In genomic region chr11:83249972-83250593, GRCh38 we compare ENCODE assay signal across 8 cellular contexts. TPM values are rescaled to one million over a fixed set of nuclear protein-coding genes. Genes with fewer than 3 reads are reported as not detected.
A peak's percentile ranks its signal among the peaks of the same experiment; 100 is the strongest.
DNase-seq lines count a peak whose midpoint lies in the region; ATAC-seq and TF ChIP-seq lines count a peak whose summit lies in the region.

No MANE protein-coding gene starts in this region.

- H3K4me1 ChIP-seq in testis (no peaks in the 10 kb centered on the region), aorta (ENCODE audit: control insufficient read depth in 1 of 2, insufficient read depth in 2 of 2, low read length in 2 of 2) (peaks cover 0 to 3% of the 10 kb centered on the region in 2 donors)

- TF ChIP-seq CTCF in AG09309 (IDR thresholded peaks at IDR 0.05; ENCODE audit: control insufficient read depth, insufficient read depth, low read depth, low read length, missing control alignments) (peak; percentile 63), HFF-Myc (IDR thresholded peaks at IDR 0.05; ENCODE audit: low read depth, low read length, missing control alignments) (peak; percentile 62), astrocyte of the cerebellum (IDR thresholded peaks at IDR 0.05; ENCODE audit: low read depth, low read length, missing control alignments) (peak; percentile 71), testis (IDR thresholded peaks at IDR 0.05) (peak; percentile 39 to 54 (median 48))

- no peak overlapping the region for H3K27ac ChIP-seq in testis
- no peak overlapping the region for H3K27ac ChIP-seq in aorta (ENCODE audit: low read depth in 1 of 2, low read length in 2 of 2)

- H3K9me3 ChIP-seq in testis = no peaks in the 10 kb centered on the region
- H3K9me3 ChIP-seq in aorta (ENCODE audit: control insufficient read depth, low read length) = no peaks in the 10 kb centered on the region

- no peaks in the 10 kb centered on the region for H3K36me3 ChIP-seq in testis (ENCODE audit: low read depth, missing control alignments)
- H3K36me3 ChIP-seq in aorta (ENCODE audit: control insufficient read depth in 1 of 2, insufficient read depth in 2 of 2, low read length in 1 of 2) = peaks cover 0 to 2% of the 10 kb centered on the region in 2 donors

- WGBS in testis, 2 donors = 27% methylated on average over 4 of the region's 4 CpGs
- 2% methylated on average over 4 of the region's 4 CpGs for WGBS in aorta, 2 donors

- no peak for ATAC-seq in aorta (ENCODE audit: low FRiP score)

- in situ Hi-C loops in astrocyte of the cerebellum (cut with HindIII; ENCODE audit: low sequenced_read_pairs) = no loop called here

- intact Hi-C loops in testis (cut with DNase I; ENCODE audit: low total_unique reads) (no loop called here), aorta (cut with DNase I) (loop anchor here (5.0 kb wide), 2 partner anchors 348 to 353 kb away; partner anchors contain the start of genes DDIAS (in 1 of the 2) and PRCP (in 1 of the 2))

- no peak overlapping the region for H3K4me3 ChIP-seq in AG09309 (ENCODE audit: control insufficient read depth, low read depth, low read length)
- no peak overlapping the region for H3K4me3 ChIP-seq in HFF-Myc (replicated peaks; ENCODE audit: low read depth, low read length)
- no peak overlapping the region for H3K4me3 ChIP-seq in astrocyte of the cerebellum (ENCODE audit: low read depth, low read length)
- H3K4me3 ChIP-seq in testis = no peak overlapping the region
- H3K4me3 ChIP-seq in aorta (ENCODE audit: low read length in 2 of 2) = no peak overlapping the region

- TF ChIP-seq POLR2A in testis (IDR thresholded peaks at IDR 0.05) = no peak

- DNase-seq in AG09309 (ENCODE audit: low read depth) (no peak), GM03348 (ENCODE audit: low spot score) (peak; percentile 63), HFF-Myc (ENCODE audit: extremely low read depth, low read depth) (peak; percentile 16), NCI-H1105 treated with DMSO at 0.1 percent for 48 hours (lab: John Stamatoyannopoulos, UW) (peak; percentile 49), astrocyte of the cerebellum (ENCODE audit: low read depth) (peak; percentile 22), iPS-NIHi11 (ENCODE audit: low spot score) (peak; percentile 28), testis (peak; percentile 23), aorta (no peak)

- H3K27me3 ChIP-seq in testis (no peaks in the 10 kb centered on the region), aorta (ENCODE audit: control insufficient read depth in 1 of 2, insufficient read depth in 2 of 2, low read length in 1 of 2) (no peaks in the 10 kb centered on the region)

RNA-seq across cellular contexts. Expression of gene CCDC90B, which starts 36.1 kb away (rescaled TPM):
- 10 to 100 TPM; 67.4 to 78.3 TPM for total RNA-seq in testis
- polyA plus RNA-seq in testis (ENCODE audit: insufficient read depth, low read depth, low replicate concordance) = 162 TPM
- total RNA-seq in aorta = 10 to 100 TPM; 35.0 to 38.6 TPM
- 10 to 100 TPM; 31.6 to 84.6 TPM for polyA plus RNA-seq in aorta

RNA-seq across cellular contexts. Expression of gene ANKRD42, which starts 56.6 kb away (rescaled TPM):
- total RNA-seq in testis (10 to 100 TPM; 49.8 to 66.1 TPM), aorta (10 to 100 TPM; 12.9 to 14.7 TPM)
- polyA plus RNA-seq in testis (ENCODE audit: insufficient read depth, low read depth, low replicate concordance) (79.7 TPM), aorta (1 to 10 TPM; 3.8 to 8.6 TPM)

Comparison
In these comparisons a context has a peak if more than half of its experiments do, and no peak if none do; other contexts are left out.
1. DNase-seq: peak in GM03348 (single experiment), HFF-Myc (single experiment), NCI-H1105 treated with DMSO at 0.1 percent for 48 hours (single experiment), astrocyte of the cerebellum (single experiment), iPS-NIHi11 (single experiment) and testis (single experiment); none in AG09309 (single experiment) and aorta (0 of 2).
2. Peak in every context shown above with its lines, with median percentiles within 50 percentile points of each other: CTCF ChIP-seq.